ENCODE assay signal across 1 cellular context in the genomic region with DNA sequence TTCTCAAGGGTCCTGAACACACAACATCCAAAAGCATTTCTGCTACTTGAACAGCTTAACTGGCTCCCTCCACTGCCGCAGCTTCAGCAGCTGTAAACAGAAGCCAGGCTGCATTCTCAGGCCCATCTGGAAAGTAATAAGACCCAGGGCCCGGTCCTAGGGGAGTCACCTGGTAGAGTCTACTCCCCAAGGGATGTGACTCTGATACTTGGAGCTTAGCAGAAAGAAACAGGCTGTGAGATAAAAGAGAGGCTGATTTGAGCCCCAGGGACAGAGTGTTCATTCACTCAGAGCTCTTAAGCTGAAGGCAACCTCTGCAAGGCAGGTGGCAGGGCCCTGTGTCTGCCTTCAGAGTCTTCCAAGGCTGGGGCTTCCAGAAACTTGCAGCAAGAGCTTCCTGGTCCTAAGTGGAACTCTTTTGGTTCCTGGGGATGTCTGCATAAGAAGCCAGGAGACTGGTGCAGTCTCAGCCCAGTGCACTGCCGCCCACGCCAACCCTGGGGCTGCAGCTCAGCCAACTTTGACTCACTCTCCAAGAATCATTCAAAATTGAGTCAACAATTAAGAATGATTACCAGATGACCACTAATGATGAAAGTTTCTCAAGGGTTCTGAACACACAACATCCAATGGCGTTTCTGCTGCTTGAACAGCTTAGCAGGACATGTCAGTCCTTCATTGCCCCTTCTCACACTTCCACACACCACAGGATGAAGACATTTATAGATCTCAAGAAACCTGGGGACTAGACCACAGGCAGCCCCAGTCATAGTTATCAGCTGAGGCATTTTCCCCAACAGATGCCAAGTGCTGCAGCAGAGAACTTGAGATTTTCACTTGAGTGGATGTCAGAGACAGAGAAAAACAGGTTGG.
TF ChIP-seq lines count a peak whose summit lies in the region.

No MANE protein-coding gene starts in this region.

TF ChIP-seq in IMR-90, 13 proteins besides CTCF, POLR2A, EP300 and RAD21 (continued from another document):
- TF ChIP-seq, protein P1, sequence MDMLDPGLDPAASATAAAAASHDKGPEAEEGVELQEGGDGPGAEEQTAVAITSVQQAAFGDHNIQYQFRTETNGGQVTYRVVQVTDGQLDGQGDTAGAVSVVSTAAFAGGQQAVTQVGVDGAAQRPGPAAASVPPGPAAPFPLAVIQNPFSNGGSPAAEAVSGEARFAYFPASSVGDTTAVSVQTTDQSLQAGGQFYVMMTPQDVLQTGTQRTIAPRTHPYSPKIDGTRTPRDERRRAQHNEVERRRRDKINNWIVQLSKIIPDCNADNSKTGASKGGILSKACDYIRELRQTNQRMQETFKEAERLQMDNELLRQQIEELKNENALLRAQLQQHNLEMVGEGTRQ (IDR thresholded peaks at IDR 0.05; ENCODE audit: low read depth, low read length): peak; percentile 3; the same call in 1 of the 2 replicates
- TF ChIP-seq SMC3 (IDR thresholded peaks at IDR 0.05; ENCODE audit: low read depth, low read length): no peak
- no peak for TF ChIP-seq MAFK (IDR thresholded peaks at IDR 0.05; ENCODE audit: low read depth, low read length)
- no peak for TF ChIP-seq RFX5 (IDR thresholded peaks at IDR 0.05; ENCODE audit: low read depth, low read length)
- no peak for TF ChIP-seq CHD1 (IDR thresholded peaks at IDR 0.05; ENCODE audit: low read depth, low read length)
- TF ChIP-seq ELK1 (IDR thresholded peaks at IDR 0.05; ENCODE audit: borderline replicate concordance, low read depth, low read length): no peak
- peak; percentile 84 for TF ChIP-seq FOS (IDR thresholded peaks at IDR 0.05; ENCODE audit: low read depth, low read length)
- TF ChIP-seq CEBPB (IDR thresholded peaks at IDR 0.05; ENCODE audit: low read depth, low read length): peak; percentile 85
- TF ChIP-seq MXI1 (IDR thresholded peaks at IDR 0.05; ENCODE audit: borderline replicate concordance, low read depth, low read length): 0 out of 2 replicates have a peak, but pooled peaks have one; percentile 17
- TF ChIP-seq RCOR1 (IDR thresholded peaks at IDR 0.05; ENCODE audit: insufficient replicate concordance, low read length): no peak
- TF ChIP-seq BHLHE40 (IDR thresholded peaks at IDR 0.05; ENCODE audit: low read depth, low read length): peak; percentile 50
- no peak for TF ChIP-seq NFE2L2 (IDR thresholded peaks at IDR 0.05; ENCODE audit: low read depth, low read length)
TF ChIP-seq in IMR-90: peak in this region for 6.
